In genomic region chr7:27349621-27350020, GRCh38 we compare ENCODE assay signal across 25 cellular contexts.
"Had no signal": no experiment of that assay in that cellular context is flagged by ENCODE, and none has a peak within 500 bp of the region (broad histone marks: within the 10 kb centered on the region; RNA-seq: fewer than 3 reads in every experiment).

No MANE protein-coding gene starts in this region.

- H3K27ac Mint-ChIP-seq: mesothelial cell of epicardium; natural killer cell; nephron progenitor cell; neural progenitor cell; stimulated activated naive CD8-positive, alpha-beta T cell treated with anti-CD3 and anti-CD28 coated beads, Interleukin-15, Interleukin-2, amounts not matched to agents 100 ng/mL and 50 ng/mL, for 24 hours; type B pancreatic cell had no signal

- DNase-seq: islet precursor cell; left ventricle myocardium inferior; mesendoderm; naive B cell; natural killer cell; nephron progenitor cell; occipital lobe; psoas muscle; right lobe of liver; stimulated activated CD4-positive, alpha-beta T cell treated with anti-CD3 and anti-CD28 coated beads, Interleukin-1b, Interleukin-23, amount 100 ng/mL, for 48 hours; stimulated activated CD4-positive, alpha-beta T cell treated with anti-CD3 and anti-CD28 coated beads, Interleukin-2, amount 100 ng/mL, for 48 hours; stimulated activated naive CD4-positive, alpha-beta T cell; tibial artery; uterus had no signal

- H2AFZ ChIP-seq: hepatocyte, neural progenitor cell, parathyroid adenoma had no signal

- H3K4me2 ChIP-seq: hepatocyte, neural progenitor cell, smooth muscle cell had no signal

- H3K4me1 ChIP-seq: left ventricle myocardium inferior, parathyroid adenoma, psoas muscle, right lobe of liver, uterus had no signal

- H3K27ac ChIP-seq: hepatocyte, left ventricle myocardium inferior, neural progenitor cell, neutrophil, parathyroid adenoma, psoas muscle, right lobe of liver, suprapubic skin, thoracic aorta, tibial artery, uterus had no signal

- H3K9me3 Mint-ChIP-seq: mesothelial cell of epicardium; natural killer cell; nephron progenitor cell; stimulated activated naive CD8-positive, alpha-beta T cell treated with anti-CD3 and anti-CD28 coated beads, Interleukin-15, Interleukin-2, amounts not matched to agents 100 ng/mL and 50 ng/mL, for 24 hours; type B pancreatic cell had no signal

- H3K9ac ChIP-seq: neural progenitor cell, parathyroid adenoma had no signal

- H3K36me3 Mint-ChIP-seq: mesothelial cell of epicardium, naive B cell, natural killer cell, neural progenitor cell, type B pancreatic cell had no signal

- H3K36me3 ChIP-seq: left ventricle myocardium inferior, neural progenitor cell, neutrophil, right lobe of liver, suprapubic skin, thoracic aorta, tibial artery, uterus had no signal

- H3K4me3 Mint-ChIP-seq: mesothelial cell of epicardium; naive B cell; natural killer cell; nephron progenitor cell; neural progenitor cell; stimulated activated naive CD8-positive, alpha-beta T cell treated with anti-CD3 and anti-CD28 coated beads, Interleukin-15, Interleukin-2, amounts not matched to agents 100 ng/mL and 50 ng/mL, for 24 hours; type B pancreatic cell had no signal

- ATAC-seq: psoas muscle, right lobe of liver had no signal

- H3K79me2 ChIP-seq: hepatocyte, parathyroid adenoma had no signal

- H3K4me3 ChIP-seq: hepatocyte, left ventricle myocardium inferior, lung, neural progenitor cell, psoas muscle, right lobe of liver, smooth muscle cell, suprapubic skin, thoracic aorta, tibial artery, uterus had no signal

- H3K9me3 ChIP-seq: left ventricle myocardium inferior, neutrophil, psoas muscle, right lobe of liver, suprapubic skin, thoracic aorta, tibial artery, uterus had no signal

- H3K27me3 ChIP-seq: hepatocyte, neural progenitor cell, right lobe of liver, tibial artery, uterus had no signal

- H3K4me1 Mint-ChIP-seq: naive B cell, neural progenitor cell had no signal
